15 cellular contexts compared by ENCODE assay signal in the genomic region with DNA sequence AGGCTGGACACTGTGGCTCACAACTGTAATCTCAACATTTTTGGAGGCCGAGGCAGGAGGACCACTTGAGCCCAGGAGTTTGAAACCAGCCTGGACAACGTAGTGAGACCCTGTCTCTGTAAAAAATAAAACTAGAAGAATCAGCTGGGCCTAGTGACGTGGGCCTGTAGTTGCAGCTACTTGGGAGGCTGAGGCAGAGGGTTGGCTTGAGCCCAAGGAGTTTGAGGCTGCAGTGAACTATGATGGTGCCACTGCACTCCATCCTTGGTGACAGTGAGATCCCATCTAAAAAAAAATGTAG. TPM values are rescaled to one million over a fixed set of nuclear protein-coding genes. Genes with fewer than 3 reads are reported as not detected.
"Had no signal": no experiment of that assay in that cellular context is flagged by ENCODE, and none has a peak within 500 bp of the region (broad histone marks: within the 10 kb centered on the region; RNA-seq: fewer than 3 reads in every experiment).

No MANE protein-coding gene starts in this region.

- DNase-seq: activated CD4-positive, alpha-beta memory T cell treated with anti-CD3 and anti-CD28 coated beads, Interleukin-2, amount 10 ng/mL, durations not matched to agents 7 days and 5 days; activated gamma-delta T cell treated with Interleukin-2 at 50 U/mL for 16 hours; activated naive CD8-positive, alpha-beta T cell treated with anti-CD3 and anti-CD28 coated beads for 36 hours; anterior cingulate cortex; effector CD4-positive, alpha-beta T cell; naive thymus-derived CD4-positive, alpha-beta T cell; retina; small intestine; T-helper 1 cell had no signal

- ATAC-seq: activated CD4-positive, alpha-beta T cell treated with anti-CD3 and anti-CD28 coated beads for 36 hours; activated T-cell treated with anti-CD3 and anti-CD28 coated beads, Interleukin-2, amount 50 U/mL, for 72 hours; naive thymus-derived CD4-positive, alpha-beta T cell had no signal

- H3K27me3 ChIP-seq: colonic mucosa, tibial nerve had no signal

- H3K4me3 ChIP-seq: colonic mucosa, lung, tibial nerve had no signal

- H3K36me3 ChIP-seq: colonic mucosa, tibial nerve had no signal

- H3K27ac ChIP-seq: colonic mucosa had no signal

- H3K9me3 ChIP-seq: colonic mucosa, tibial nerve had no signal

RNA-seq across cellular contexts. Expression of a gene that starts 1.1 kb away (rescaled TPM):
- total RNA-seq: mononuclear cell had no signal
